In genomic region chr3:39180546-39181346, GRCh38 we compare ENCODE assay signal across 1 cellular context.
TF ChIP-seq lines count a peak whose summit lies in the region.

No MANE protein-coding gene starts in this region.

TF ChIP-seq in K562, 482 proteins besides CTCF, POLR2A, EP300 and RAD21 (continued from another document and continues in another):
- no peak for TF ChIP-seq MXD1 (CRISPR knock-in tag; IDR thresholded peaks at IDR 0.05; ENCODE audit: borderline replicate concordance, poor library complexity, severe bottlenecking)
- no peak for TF ChIP-seq SLC30A9 (CRISPR knock-in tag; IDR thresholded peaks at IDR 0.05)
- peak; percentile 46; the same call in 1 of the 2 replicates for TF ChIP-seq MYC (IDR thresholded peaks at IDR 0.05; ENCODE audit: low read depth, low read length)
- no peak for TF ChIP-seq MYC (CRISPR knock-in tag; IDR thresholded peaks at IDR 0.05; ENCODE audit: borderline replicate concordance, low read depth)
- TF ChIP-seq ZEB2 (IDR thresholded peaks at IDR 0.05): no peak
- TF ChIP-seq SNRNP70 (optimal IDR thresholded peaks at IDR 0.05; ENCODE audit: low read depth, low read length): no peak
- TF ChIP-seq ZMIZ1 (IDR thresholded peaks at IDR 0.05; ENCODE audit: low read depth in 2 of 2, low read length in 2 of 2): no peak
- TF ChIP-seq WHSC1 (IDR thresholded peaks at IDR 0.05; ENCODE audit: low read length): no peak
- TF ChIP-seq UBTF (IDR thresholded peaks at IDR 0.05; ENCODE audit: borderline replicate concordance in 1 of 2, low read depth in 2 of 2, low read length in 2 of 2): peak in 1 of 2 experiments; percentile 72; a peak in 1 of 4 replicates
- no peak for TF ChIP-seq KDM1A (IDR thresholded peaks at IDR 0.05)
- no peak for TF ChIP-seq RHOXF2B (CRISPR knock-in tag; conservative IDR thresholded peaks at IDR 0.05)
- no peak for TF ChIP-seq E2F1 (CRISPR knock-in tag; IDR thresholded peaks at IDR 0.05)
- no peak for TF ChIP-seq E2F5 (CRISPR knock-in tag; IDR thresholded peaks at IDR 0.05)
- no peak for TF ChIP-seq ZBTB5 (IDR thresholded peaks at IDR 0.05)
- TF ChIP-seq YY1 (IDR thresholded peaks at IDR 0.05; ENCODE audit: borderline replicate concordance in 1 of 3, control insufficient read depth in 1 of 3, extremely low read depth in 1 of 3, insufficient read depth in 3 of 3, insufficient read length in 1 of 3, insufficient replicate concordance in 2 of 3, low read depth in 1 of 3, low read length in 2 of 3): peak in 2 of 3 experiments; percentile 25 to 53
- TF ChIP-seq GATA2 (CRISPR knock-in tag; IDR thresholded peaks at IDR 0.05): no peak
- TF ChIP-seq ESRRA (IDR thresholded peaks at IDR 0.05; ENCODE audit: borderline replicate concordance, low read depth): peak; percentile 42; the same call in 1 of the 2 replicates
- TF ChIP-seq RBM15 (IDR thresholded peaks at IDR 0.05; ENCODE audit: insufficient read depth, low read length): no peak
- TF ChIP-seq ZFPM2 (CRISPR knock-in tag; IDR thresholded peaks at IDR 0.05): no peak
- TF ChIP-seq ZBTB12 (CRISPR knock-in tag; IDR thresholded peaks at IDR 0.05): no peak
- TF ChIP-seq SREBF2 (CRISPR knock-in tag; IDR thresholded peaks at IDR 0.05): no peak
- no peak for TF ChIP-seq RAD51 (IDR thresholded peaks at IDR 0.05; ENCODE audit: borderline replicate concordance, low read depth)
- no peak for TF ChIP-seq HES1 (IDR thresholded peaks at IDR 0.05; ENCODE audit: low read depth)
- TF ChIP-seq CSDE1 (IDR thresholded peaks at IDR 0.05): peak in 1 of 2 experiments; percentile 67; a peak in 1 of 4 replicates
- no peak for TF ChIP-seq ZZZ3 (IDR thresholded peaks at IDR 0.05)
- no peak; a peak in 1 of 4 replicates for TF ChIP-seq HDAC1 (IDR thresholded peaks at IDR 0.05)
- TF ChIP-seq SIX5 (IDR thresholded peaks at IDR 0.05; ENCODE audit: borderline replicate concordance in 1 of 2, insufficient read depth in 1 of 2, low read depth in 1 of 2, low read length in 2 of 2): no peak
- TF ChIP-seq PHF21A (IDR thresholded peaks at IDR 0.05; ENCODE audit: borderline replicate concordance, low read depth): no peak
- peak; percentile 36; the same call in 1 of the 2 replicates for TF ChIP-seq ZNF263 (CRISPR knock-in tag; IDR thresholded peaks at IDR 0.05; ENCODE audit: borderline replicate concordance)
- no peak for TF ChIP-seq RCOR1 (IDR thresholded peaks at IDR 0.05; ENCODE audit: borderline replicate concordance in 1 of 2, low read depth in 2 of 2, low read length in 2 of 2)
- no peak for TF ChIP-seq CHCHD3 (CRISPR knock-in tag; IDR thresholded peaks at IDR 0.05)
- TF ChIP-seq ZNF347 (CRISPR knock-in tag; IDR thresholded peaks at IDR 0.05; ENCODE audit: low read depth): no peak
- TF ChIP-seq RBM17 (IDR thresholded peaks at IDR 0.05; ENCODE audit: borderline replicate concordance, low read depth, low read length): no peak
- no peak for TF ChIP-seq MCM5 (IDR thresholded peaks at IDR 0.05; ENCODE audit: low read depth)
- no peak for TF ChIP-seq FOSL1 (tag; conservative IDR thresholded peaks at IDR 0.05)
- no peak for TF ChIP-seq ZBTB49 (CRISPR knock-in tag; IDR thresholded peaks at IDR 0.05; ENCODE audit: borderline replicate concordance)
- TF ChIP-seq USF2 (CRISPR knock-in tag; IDR thresholded peaks at IDR 0.05): no peak
- no peak for TF ChIP-seq ETV1 (tag; conservative IDR thresholded peaks at IDR 0.05; ENCODE audit: low read depth)
- TF ChIP-seq DPF2 (IDR thresholded peaks at IDR 0.05): no peak
- no peak for TF ChIP-seq ZNF280B (CRISPR knock-in tag; IDR thresholded peaks at IDR 0.05)
- TF ChIP-seq IFI16 (CRISPR knock-in tag; IDR thresholded peaks at IDR 0.05): no peak
- TF ChIP-seq ATF1 (CRISPR knock-in tag; IDR thresholded peaks at IDR 0.05): no peak
- TF ChIP-seq ATF1 (tag; IDR thresholded peaks at IDR 0.05): peak; percentile 38; the same call in 1 of the 2 replicates
- TF ChIP-seq ZNF444 (CRISPR knock-in tag; IDR thresholded peaks at IDR 0.05): no peak
- TF ChIP-seq ZNF76 (CRISPR knock-in tag; IDR thresholded peaks at IDR 0.05; ENCODE audit: borderline replicate concordance): no peak
- TF ChIP-seq ZNF436 (CRISPR knock-in tag; IDR thresholded peaks at IDR 0.05): peak; percentile 9; the same call in 1 of the 2 replicates
- peak; percentile 62 for TF ChIP-seq RBFOX2 (IDR thresholded peaks at IDR 0.05; ENCODE audit: low read depth, low read length)
- no peak for TF ChIP-seq MTA1 (IDR thresholded peaks at IDR 0.05; ENCODE audit: borderline replicate concordance)
- no peak for TF ChIP-seq POLR3G (IDR thresholded peaks at IDR 0.05; ENCODE audit: extremely low read depth, insufficient read length, insufficient replicate concordance)
- no peak for TF ChIP-seq ASH1L (IDR thresholded peaks at IDR 0.05; ENCODE audit: borderline replicate concordance, low read depth, partially characterized antibody)
- no peak for TF ChIP-seq BRF1 (IDR thresholded peaks at IDR 0.05; ENCODE audit: borderline replicate concordance, extremely low read depth, insufficient read length)
